16 cellular contexts compared by ENCODE assay signal in genomic region chr13:113442354-113442984, GRCh38. TPM values are rescaled to one million over a fixed set of nuclear protein-coding genes. Genes with fewer than 3 reads are reported as not detected.
DNase-seq lines count a peak whose midpoint lies in the region; ATAC-seq, FAIRE-seq and TF ChIP-seq lines count a peak whose summit lies in the region.
"Had no signal": no experiment of that assay in that cellular context is flagged by ENCODE, and none has a peak within 500 bp of the region (broad histone marks: within the 10 kb centered on the region; RNA-seq: fewer than 3 reads in every experiment).

No MANE protein-coding gene starts in this region.

- H3K56ac ChIP-seq in H1 (replicated peaks; ENCODE audit: insufficient read length, low read depth, low read length), result no peak overlapping the region

- TF ChIP-seq RAD21 in H1 (IDR thresholded peaks at IDR 0.05 in 1 of 2, conservative IDR thresholded peaks at IDR 0.05 in 1 of 2; ENCODE audit: low read depth in 2 of 2, low read length in 2 of 2), result no peak

- H3K4me3 ChIP-seq in H1 (ENCODE audit: extremely low read depth in 1 of 4, insufficient read depth in 2 of 4, low read depth in 3 of 4, low read length in 4 of 4), result no peak overlapping the region
- no peak overlapping the region for H3K4me3 ChIP-seq in osteoblast (ENCODE audit: insufficient read depth, low read length)
- H3K4me3 ChIP-seq in upper lobe of right lung, result no peak overlapping the region

- H3K79me1 ChIP-seq in H1 (ENCODE audit: low read depth, low read length), result no peaks in the 10 kb centered on the region

- H3K4me2 ChIP-seq in H1 (ENCODE audit: insufficient read depth in 1 of 2, low read depth in 2 of 2, low read length in 2 of 2), result no peak overlapping the region
- no peak overlapping the region for H3K4me2 ChIP-seq in osteoblast (ENCODE audit: insufficient read depth, low read length)

- intact Hi-C loops in Right ventricle myocardium superior (cut with DNase I), result no loop called here
- intact Hi-C loops in left cardiac atrium (cut with DNase I), result no loop called here
- intact Hi-C loops in upper lobe of right lung (cut with DNase I), result no loop called here

- H2AK5ac ChIP-seq in H1 (ENCODE audit: low read depth, low read length), result no peak overlapping the region

- H2BK5ac ChIP-seq in H1 (ENCODE audit: low read depth, low read length), result no peak overlapping the region

- no peak for TF ChIP-seq CTCF in H1 (IDR thresholded peaks at IDR 0.05; ENCODE audit: control extremely low read depth in 1 of 3, insufficient read depth in 1 of 3, low read depth in 1 of 3, low read length in 3 of 3)
- TF ChIP-seq CTCF in osteoblast (IDR thresholded peaks at IDR 0.05; ENCODE audit: extremely low read depth, low read depth, low read length), result no peak
- TF ChIP-seq CTCF in upper lobe of right lung (IDR thresholded peaks at IDR 0.05), result no peak

- no peak overlapping the region for H2BK20ac ChIP-seq in H1 (ENCODE audit: low read length)

- H3K4me1 ChIP-seq in H1 (replicated peaks in 1 of 4; ENCODE audit: control insufficient read depth in 3 of 4, insufficient read depth in 4 of 4, low read length in 3 of 4), result no peaks in the 10 kb centered on the region
- H3K4me1 ChIP-seq in osteoblast (ENCODE audit: insufficient read depth, low read length), result no peaks in the 10 kb centered on the region
- no peaks in the 10 kb centered on the region for H3K4me1 ChIP-seq in upper lobe of right lung

- no peak overlapping the region for H2BK12ac ChIP-seq in H1 (ENCODE audit: low read depth, low read length)

- no peak overlapping the region for H2BK15ac ChIP-seq in H1 (ENCODE audit: low read length)

- no peak overlapping the region for H4K5ac ChIP-seq in H1 (ENCODE audit: insufficient read length, low read depth, low read length)

- no peak overlapping the region for H4K91ac ChIP-seq in H1 (replicated peaks; ENCODE audit: insufficient read length, low read length)

- no peak overlapping the region for H3K4ac ChIP-seq in H1 (replicated peaks; ENCODE audit: insufficient read length, low read depth, low read length)

- no peak overlapping the region for H3K14ac ChIP-seq in H1 (ENCODE audit: insufficient read length)

- H2AFZ ChIP-seq in H1 (ENCODE audit: low read length) (no peak overlapping the region), osteoblast (ENCODE audit: low read length) (no peak overlapping the region)

- no peak overlapping the region for H3K27ac ChIP-seq in H1 (ENCODE audit: low read depth, low read length)
- H3K27ac ChIP-seq in osteoblast (ENCODE audit: low read depth, low read length), result no peak overlapping the region
- H3K27ac ChIP-seq in upper lobe of right lung, result no peak overlapping the region
- H3K27ac ChIP-seq: 22Rv1 had no signal

- ATAC-seq in Right ventricle myocardium superior (ENCODE audit: poor library complexity), result no peak
- no peak for ATAC-seq in left cardiac atrium
- ATAC-seq in upper lobe of right lung, result no peak
- ATAC-seq in HG03039 (IDR thresholded peaks at IDR 0.05; ENCODE audit: unreplicated experiment), result no peak
- ATAC-seq: CD8-positive, alpha-beta T cell had no signal

- peak overlapping the region; percentile 36; the same call in 1 of the 2 replicates for H4K8ac ChIP-seq in H1 (ENCODE audit: extremely low read depth, insufficient read depth, low read length)

- peaks cover 0 to 3% of the 10 kb centered on the region in 2 experiments; a peak in 2 of 4 replicates for H3K9me3 ChIP-seq in H1 (ENCODE audit: insufficient read depth in 2 of 2, low read depth in 1 of 2, low read length in 1 of 2)
- H3K9me3 ChIP-seq in osteoblast (ENCODE audit: low read depth, low read length), result no peaks in the 10 kb centered on the region
- H3K9me3 ChIP-seq in upper lobe of right lung, result no peaks in the 10 kb centered on the region

- WGBS in H1 (ENCODE audit: extremely low coverage in 1 of 2, insufficient coverage in 1 of 2, insufficient read length in 1 of 2, insufficient replicate concordance in 2 of 2, low coverage in 1 of 2, low lambda C conversion rate in 2 of 2, missing lambda C conversion rate in 1 of 2), 2 experiments, result 90% methylated on average over 10 of the region's 10 CpGs; no CpG with 5 or more reads in 1 of the 2 experiments

- no peak overlapping the region for H2BK120ac ChIP-seq in H1 (replicated peaks; ENCODE audit: low read depth, low read length)

- DNase-seq in Right ventricle myocardium superior (peak; percentile 15), left cardiac atrium (no peak), H1 (ENCODE audit: low read depth in 1 of 2, low spot score in 2 of 2) (no peak), osteoblast (ENCODE audit: insufficient read length, low spot score, missing footprints) (peak; percentile 42), upper lobe of right lung (peak; percentile 30), EL (no peak), NCI-H2171 (lab: John Stamatoyannopoulos, UW) (no peak)
- DNase-seq: CD8-positive, alpha-beta T cell; COR-L47; DMS153; DMS79 treated with DMSO at 0.1 percent for 48 hours; GDM1 had no signal

- no peak overlapping the region for H3K18ac ChIP-seq in H1 (ENCODE audit: extremely low read depth, low read length)

- no peak overlapping the region for H3K23ac ChIP-seq in H1 (ENCODE audit: insufficient read length)

- no peak for FAIRE-seq in H1 (lab: Jason Lieb, UNC)
- FAIRE-seq: D721Med, GM19239 had no signal

- H3K23me2 ChIP-seq in H1 (ENCODE audit: low read depth, low read length), result no peaks in the 10 kb centered on the region

- CTCF ChIA-PET in H1 (lab: Charles Lee; ENCODE audit: partially characterized antibody), result interaction anchor here (0.7 kb wide), 1 partner anchor 10 kb away, joined by 3 read pairs; no protein-coding TSS in a partner anchor

- TF ChIP-seq POLR2A in H1 (IDR thresholded peaks at IDR 0.05; ENCODE audit: control extremely low read depth in 1 of 2, low read depth in 2 of 2, low read length in 2 of 2), result no peak

- POLR2A ChIA-PET in H1 (lab: Charles Lee; ENCODE audit: partially characterized antibody), result no interaction called here

- TF ChIP-seq EP300 in H1 (IDR thresholded peaks at IDR 0.05; ENCODE audit: borderline replicate concordance in 1 of 2, low read depth in 2 of 2, low read length in 2 of 2), result no peak

- no peak overlapping the region for H3K9ac ChIP-seq in H1 (replicated peaks in 1 of 4; ENCODE audit: extremely low read depth in 1 of 4, low read depth in 3 of 4, low read length in 3 of 4)

- no peaks in the 10 kb centered on the region for H3K27me3 ChIP-seq in H1 (replicated peaks in 1 of 4; ENCODE audit: control insufficient read depth in 3 of 4, extremely low read depth in 1 of 4, insufficient read depth in 3 of 4, low read length in 3 of 4)
- H3K27me3 ChIP-seq in osteoblast (ENCODE audit: insufficient read depth, low read length), result no peaks in the 10 kb centered on the region
- H3K27me3 ChIP-seq in upper lobe of right lung, result no peaks in the 10 kb centered on the region

- no peaks in the 10 kb centered on the region for H3K79me2 ChIP-seq in H1 (ENCODE audit: control insufficient read depth in 1 of 2, insufficient read depth in 2 of 2, low read length in 2 of 2)
- H3K79me2 ChIP-seq in osteoblast (ENCODE audit: insufficient read depth, low read length), result no peaks in the 10 kb centered on the region

- H4K20me1 ChIP-seq in H1 (replicated peaks in 1 of 2; ENCODE audit: control insufficient read depth in 1 of 2, insufficient read depth in 2 of 2, low read length in 2 of 2) (peaks cover 0 to 2% of the 10 kb centered on the region in 2 experiments), osteoblast (ENCODE audit: insufficient read depth, low read length) (no peaks in the 10 kb centered on the region)

- H3K36me3 ChIP-seq in H1 (ENCODE audit: control insufficient read depth in 2 of 4, insufficient read depth in 4 of 4, low read length in 3 of 4) (peaks cover 0 to 2% (median 0%) of the 10 kb centered on the region in 4 experiments; a peak in 1 of 8 replicates), osteoblast (ENCODE audit: insufficient read depth, low read length) (no peaks in the 10 kb centered on the region), upper lobe of right lung (no peaks in the 10 kb centered on the region)

TF ChIP-seq in H1, 55 proteins besides CTCF, POLR2A, EP300 and RAD21 (continues in another document):
- TF ChIP-seq CBX8 (IDR thresholded peaks at IDR 0.05; ENCODE audit: borderline replicate concordance, low read depth, low read length), result no peak
- TF ChIP-seq SUZ12 (IDR thresholded peaks at IDR 0.05; ENCODE audit: low read length), result no peak
- no peak for TF ChIP-seq NANOG (IDR thresholded peaks at IDR 0.05; ENCODE audit: insufficient read depth, low read depth, low read length, poor library complexity, severe bottlenecking)
- TF ChIP-seq JUND (IDR thresholded peaks at IDR 0.05; ENCODE audit: low read length), result no peak
- no peak for TF ChIP-seq TAF7 (optimal IDR thresholded peaks at IDR 0.05; ENCODE audit: borderline replicate concordance, low read depth, low read length)
- TF ChIP-seq CEBPB (IDR thresholded peaks at IDR 0.05; ENCODE audit: low read depth, low read length), result no peak
- no peak for TF ChIP-seq BCL11A (IDR thresholded peaks at IDR 0.05; ENCODE audit: low read depth in 2 of 2, low read length in 2 of 2)

RNA-seq across cellular contexts. Expression of gene ADPRHL1, which starts 10.8 kb away (rescaled TPM):
- total RNA-seq in Right ventricle myocardium superior, result 506 TPM
- total RNA-seq in left cardiac atrium, result 100 to 1,000 TPM; 241 to 245 TPM
- total RNA-seq in H1 (2021; fragmentation: NEBNext Ultra II Directional; extraction: Animal tissue kit (Norgen Biotek cat#: 25700)), result 1.7 and 2.0 TPM in 2 replicates
- polyA plus RNA-seq in H1 (2011; rRNA removed), result 0.74 and 1.3 TPM in 2 replicates
- 1.0 TPM for polyA plus RNA-seq in H1 (2011; cell fraction: cytosol; rRNA removed)
- 1.5 TPM for polyA plus RNA-seq in H1 (2011; cell fraction: nucleus; rRNA removed)
- polyA plus RNA-seq in H1 (2012, experiment 1 of 2), result 0.77 to 1.4 TPM (median 1.2 TPM) in 4 replicates
- 0.49 TPM for polyA plus RNA-seq in H1 (2012, experiment 2 of 2)
- 0.75 TPM for polyA plus RNA-seq in H1 (2013, experiment 1 of 2)
- 0.52 TPM for polyA plus RNA-seq in H1 (2013, experiment 2 of 2)
- polyA minus RNA-seq in H1 (2011; rRNA and poly(A)+ RNA removed), result 0.34 and 0.76 TPM in 2 replicates
- polyA minus RNA-seq in H1 (2011; cell fraction: cytosol; rRNA and poly(A)+ RNA removed), result not detected
- polyA minus RNA-seq in H1 (2011; cell fraction: nucleus; rRNA and poly(A)+ RNA removed), result 1.6 TPM
- total RNA-seq in osteoblast, result 3.8 and 5.1 TPM in 2 replicates
- total RNA-seq in upper lobe of right lung, result 1.9 TPM

RNA-seq across cellular contexts. Expression of gene DCUN1D2, which starts 48.0 kb away (rescaled TPM):
- 196 TPM for total RNA-seq in Right ventricle myocardium superior
- total RNA-seq in left cardiac atrium, result 10 to 100 TPM; 81.1 to 94.3 TPM
- total RNA-seq in H1 (2021; fragmentation: NEBNext Ultra II Directional; extraction: Animal tissue kit (Norgen Biotek cat#: 25700)), result 35.2 and 35.3 TPM in 2 replicates
- polyA plus RNA-seq in H1 (2011; rRNA removed), result 19.5 and 22.6 TPM in 2 replicates
- 24.4 TPM for polyA plus RNA-seq in H1 (2011; cell fraction: cytosol; rRNA removed)
- 30.3 TPM for polyA plus RNA-seq in H1 (2011; cell fraction: nucleus; rRNA removed)
- 20.2 to 29.9 TPM (median 25.7 TPM) in 4 replicates for polyA plus RNA-seq in H1 (2012, experiment 1 of 2)
- 7.8 TPM for polyA plus RNA-seq in H1 (2012, experiment 2 of 2)
- 20.0 TPM for polyA plus RNA-seq in H1 (2013, experiment 1 of 2)
- 19.6 TPM for polyA plus RNA-seq in H1 (2013, experiment 2 of 2)
- polyA minus RNA-seq in H1 (2011; rRNA and poly(A)+ RNA removed), result 28.8 and 30.9 TPM in 2 replicates
- polyA minus RNA-seq in H1 (2011; cell fraction: cytosol; rRNA and poly(A)+ RNA removed), result 8.8 TPM
- 25.0 TPM for polyA minus RNA-seq in H1 (2011; cell fraction: nucleus; rRNA and poly(A)+ RNA removed)
- total RNA-seq in osteoblast, result 12.1 and 14.8 TPM in 2 replicates
- 24.6 TPM for total RNA-seq in upper lobe of right lung

Comparison
In these comparisons a context has a peak if more than half of its experiments do, and no peak if none do; other contexts are left out.
1. DNase-seq: peak in Right ventricle myocardium superior (single experiment), osteoblast (single experiment) and upper lobe of right lung (single experiment); none in left cardiac atrium (single experiment), H1 (0 of 2), EL (single experiment) and NCI-H2171 (single experiment).
2. RNA of gene ADPRHL1, which starts 10.8 kb away (total RNA-seq): 506 TPM in Right ventricle myocardium superior (single experiment) and 241 to 245 TPM in left cardiac atrium; 3.8 to 5.1 TPM in osteoblast, 1.9 TPM in upper lobe of right lung (single experiment) and 1.7 to 2.0 TPM in H1; every median in the first group is over 10 times any median in the second.